In genomic region chr2:201784547-201784946, GRCh38 we compare ENCODE assay signal across 8 cellular contexts.
"Had no signal": no experiment of that assay in that cellular context is flagged by ENCODE, and none has a peak within 500 bp of the region (broad histone marks: within the 10 kb centered on the region; RNA-seq: fewer than 3 reads in every experiment).

No MANE protein-coding gene starts in this region.

- DNase-seq: H9, HCEC 1CT, HFFc6, KG1 had no signal

- FAIRE-seq: H1, H54, HepG2 had no signal

- H3K4me3 ChIP-seq: GM23338 had no signal
